In the genomic region with DNA sequence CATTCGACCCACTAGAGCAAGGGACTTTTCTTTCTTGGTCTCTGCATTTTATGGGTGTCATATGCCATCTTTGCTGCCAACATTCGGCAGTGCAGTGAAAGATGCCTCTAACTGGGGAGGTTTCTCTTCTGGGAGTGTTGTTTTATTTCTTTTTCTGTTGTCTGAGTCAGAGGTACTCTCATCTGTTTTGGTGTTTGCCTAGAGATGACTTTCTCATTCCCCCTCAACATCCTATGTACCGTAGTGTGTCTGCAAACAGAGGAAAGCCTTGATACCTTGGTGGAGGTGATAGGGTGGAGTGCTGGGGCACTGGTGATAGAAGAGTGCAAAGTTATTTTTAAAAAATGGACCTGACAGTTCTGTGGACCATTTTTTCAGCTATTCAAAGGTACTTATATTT, we compare ENCODE assay signal across 18 cellular contexts.
DNase-seq lines count a peak whose midpoint lies in the region; ATAC-seq and TF ChIP-seq lines count a peak whose summit lies in the region.
"Had no signal": no experiment of that assay in that cellular context is flagged by ENCODE, and none has a peak within 500 bp of the region (broad histone marks: within the 10 kb centered on the region; RNA-seq: fewer than 3 reads in every experiment).

No MANE protein-coding gene starts in this region.

- H3K27me3 ChIP-seq in Panc1 (ENCODE audit: control insufficient read depth, insufficient read depth, low read length), result no peaks in the 10 kb centered on the region
- H3K27me3 ChIP-seq in gastrocnemius medialis, result no peaks in the 10 kb centered on the region
- H3K27me3 ChIP-seq: SJCRH30 had no signal

- BruUV-seq in Panc1 (replicated peaks; lab: Mats Ljungman, UMichigan), result no TSS peak

- H3K4me3 ChIP-seq in Panc1 (ENCODE audit: low read depth in 2 of 2, low read length in 2 of 2), result no peak overlapping the region
- H3K4me3 ChIP-seq in gastrocnemius medialis, result no peak overlapping the region
- H3K4me3 ChIP-seq: SJCRH30 had no signal

- TF ChIP-seq POLR2A in gastrocnemius medialis (IDR thresholded peaks at IDR 0.05), result no peak

- intact Hi-C loops in Panc1 (cut with micrococcal nuclease; ENCODE audit: unreplicated experiment) (no loop called here), gastrocnemius medialis (cut with DNase I; ENCODE audit: low total_unique reads) (no loop called here)

- H3K9me3 ChIP-seq in Panc1 (ENCODE audit: control insufficient read depth, insufficient read depth, low read depth, low read length), result no peaks in the 10 kb centered on the region
- no peaks in the 10 kb centered on the region for H3K9me3 ChIP-seq in gastrocnemius medialis
- H3K9me3 ChIP-seq: SJCRH30 had no signal

- POLR2A ChIA-PET in Panc1 (lab: Charles Lee), result no interaction called here

- H3K4me1 ChIP-seq in Panc1 (ENCODE audit: control insufficient read depth, insufficient read depth, low read length), result no peaks in the 10 kb centered on the region
- H3K4me1 ChIP-seq in gastrocnemius medialis, result peaks cover 18 to 31% of the 10 kb centered on the region in 2 donors
- H3K4me1 ChIP-seq: SJCRH30 had no signal

- no peak for DNase-seq in stimulated activated naive CD8-positive, alpha-beta T cell treated with anti-CD3 and anti-CD28 coated beads, Interleukin-15, amount 100 ng/mL, for 72 hours
- DNase-seq in Panc1 (ENCODE audit: low read depth, low spot score), result no peak
- DNase-seq in effector memory CD8-positive, alpha-beta T cell, result no peak
- no peak for DNase-seq in stimulated activated effector memory CD8-positive, alpha-beta T cell treated with anti-CD3 and anti-CD28 coated beads, Interleukin-12 subunit alpha, Interleukin-12 subunit beta, amount 100 ng/mL, for 72 hours (ENCODE audit: low spot score in 2 of 2)
- no peak for DNase-seq in gastrocnemius medialis
- DNase-seq in stimulated activated CD4-positive, alpha-beta T cell treated with anti-CD3 and anti-CD28 coated beads, Interleukin-4, amount 100 ng/mL, for 1 hour, result no peak
- DNase-seq: C1 segment of cervical spinal cord, DND-41, H7, KG1, NCI-H1417 treated with DMSO at 0.1 percent for 48 hours, NCI-H187 treated with DMSO at 0.1 percent for 48 hours, NCI-H345, NCI-H524 treated with DMSO at 0.1 percent for 48 hours, SJCRH30 had no signal

- peaks cover 12% of the 10 kb centered on the region for H3K4me1 Mint-ChIP-seq in stimulated activated naive CD8-positive, alpha-beta T cell treated with anti-CD3 and anti-CD28 coated beads, Interleukin-15, Interleukin-2, amounts not matched to agents 100 ng/mL and 50 ng/mL, for 24 hours (ENCODE audit: low read depth)
- H3K4me1 Mint-ChIP-seq in stimulated activated naive CD8-positive, alpha-beta T cell treated with anti-CD3 and anti-CD28 coated beads, Interleukin-15, amount 100 ng/mL, for 72 hours, result peaks cover 14% of the 10 kb centered on the region
- H3K4me1 Mint-ChIP-seq in effector memory CD8-positive, alpha-beta T cell (ENCODE audit: low read depth in 2 of 2), result peaks cover 32 to 46% of the 10 kb centered on the region in 2 donors
- peaks cover 36% of the 10 kb centered on the region for H3K4me1 Mint-ChIP-seq in stimulated activated effector memory CD8-positive, alpha-beta T cell treated with anti-CD3 and anti-CD28 coated beads, Interleukin-12 subunit alpha, Interleukin-12 subunit beta, amount 100 ng/mL, for 72 hours

- H3K36me3 ChIP-seq in Panc1 (ENCODE audit: control insufficient read depth, insufficient read depth, low read length), result no peaks in the 10 kb centered on the region
- H3K36me3 ChIP-seq in gastrocnemius medialis, result no peaks in the 10 kb centered on the region
- H3K36me3 ChIP-seq: SJCRH30 had no signal

- H3K9me3 Mint-ChIP-seq in stimulated activated naive CD8-positive, alpha-beta T cell treated with anti-CD3 and anti-CD28 coated beads, Interleukin-15, Interleukin-2, amounts not matched to agents 100 ng/mL and 50 ng/mL, for 24 hours, result no peaks in the 10 kb centered on the region
- H3K9me3 Mint-ChIP-seq in stimulated activated naive CD8-positive, alpha-beta T cell treated with anti-CD3 and anti-CD28 coated beads, Interleukin-15, amount 100 ng/mL, for 72 hours, result peaks cover 5 to 8% of the 10 kb centered on the region in 2 donors
- no peaks in the 10 kb centered on the region for H3K9me3 Mint-ChIP-seq in effector memory CD8-positive, alpha-beta T cell
- H3K9me3 Mint-ChIP-seq in stimulated activated effector memory CD8-positive, alpha-beta T cell treated with anti-CD3 and anti-CD28 coated beads, Interleukin-12 subunit alpha, Interleukin-12 subunit beta, amount 100 ng/mL, for 72 hours, result no peaks in the 10 kb centered on the region

- no peak for TF ChIP-seq CTCF in Panc1 (IDR thresholded peaks at IDR 0.05)
- TF ChIP-seq CTCF in gastrocnemius medialis (IDR thresholded peaks at IDR 0.05 in 4 of 5, conservative IDR thresholded peaks at IDR 0.05 in 1 of 5), result no peak

- CTCF ChIA-PET in Panc1 (lab: Charles Lee), result no interaction called here

- no peaks in the 10 kb centered on the region for H3K27me3 Mint-ChIP-seq in stimulated activated naive CD8-positive, alpha-beta T cell treated with anti-CD3 and anti-CD28 coated beads, Interleukin-15, Interleukin-2, amounts not matched to agents 100 ng/mL and 50 ng/mL, for 24 hours
- H3K27me3 Mint-ChIP-seq in stimulated activated naive CD8-positive, alpha-beta T cell treated with anti-CD3 and anti-CD28 coated beads, Interleukin-15, amount 100 ng/mL, for 72 hours, result no peaks in the 10 kb centered on the region
- no peaks in the 10 kb centered on the region for H3K27me3 Mint-ChIP-seq in effector memory CD8-positive, alpha-beta T cell

- peaks cover 3% of the 10 kb centered on the region for H3K36me3 Mint-ChIP-seq in stimulated activated naive CD8-positive, alpha-beta T cell treated with anti-CD3 and anti-CD28 coated beads, Interleukin-15, Interleukin-2, amounts not matched to agents 100 ng/mL and 50 ng/mL, for 24 hours (ENCODE audit: low read depth)
- H3K36me3 Mint-ChIP-seq in effector memory CD8-positive, alpha-beta T cell (ENCODE audit: insufficient read depth), result peaks cover 10% of the 10 kb centered on the region
- H3K36me3 Mint-ChIP-seq in stimulated activated effector memory CD8-positive, alpha-beta T cell treated with anti-CD3 and anti-CD28 coated beads, Interleukin-12 subunit alpha, Interleukin-12 subunit beta, amount 100 ng/mL, for 72 hours, result no peaks in the 10 kb centered on the region

- H3K4me3 Mint-ChIP-seq in stimulated activated naive CD8-positive, alpha-beta T cell treated with anti-CD3 and anti-CD28 coated beads, Interleukin-15, Interleukin-2, amounts not matched to agents 100 ng/mL and 50 ng/mL, for 24 hours, result no peak overlapping the region
- H3K4me3 Mint-ChIP-seq in stimulated activated naive CD8-positive, alpha-beta T cell treated with anti-CD3 and anti-CD28 coated beads, Interleukin-15, amount 100 ng/mL, for 72 hours, result no peak overlapping the region
- H3K4me3 Mint-ChIP-seq in effector memory CD8-positive, alpha-beta T cell, result peak overlapping the region in 1 of 2 donors; percentile 30
- H3K4me3 Mint-ChIP-seq in stimulated activated effector memory CD8-positive, alpha-beta T cell treated with anti-CD3 and anti-CD28 coated beads, Interleukin-12 subunit alpha, Interleukin-12 subunit beta, amount 100 ng/mL, for 72 hours, result no peak overlapping the region

- peak overlapping the region; percentile 56 for H3K27ac Mint-ChIP-seq in stimulated activated naive CD8-positive, alpha-beta T cell treated with anti-CD3 and anti-CD28 coated beads, Interleukin-15, Interleukin-2, amounts not matched to agents 100 ng/mL and 50 ng/mL, for 24 hours
- H3K27ac Mint-ChIP-seq in stimulated activated naive CD8-positive, alpha-beta T cell treated with anti-CD3 and anti-CD28 coated beads, Interleukin-15, amount 100 ng/mL, for 72 hours, result peak overlapping the region in 1 of 2 donors; percentile 68
- peak overlapping the region; percentile 82 to 87 for H3K27ac Mint-ChIP-seq in effector memory CD8-positive, alpha-beta T cell
- H3K27ac Mint-ChIP-seq in stimulated activated effector memory CD8-positive, alpha-beta T cell treated with anti-CD3 and anti-CD28 coated beads, Interleukin-12 subunit alpha, Interleukin-12 subunit beta, amount 100 ng/mL, for 72 hours, result peak overlapping the region; percentile 76

- in situ Hi-C loops in Panc1 (cut with HindIII; ENCODE audit: low pct_unique_long_range_greater_than_20kb, low sequenced_read_pairs), result no loop called here
- in situ Hi-C loops in gastrocnemius medialis (cut with MboI; ENCODE audit: low sequenced_read_pairs in 4 of 4), result no loop called here

- no peak for ATAC-seq in stimulated activated naive CD8-positive, alpha-beta T cell treated with anti-CD3 and anti-CD28 coated beads, Interleukin-15, amount 100 ng/mL, for 72 hours
- ATAC-seq in Panc1, result peak; percentile 65
- no peak for ATAC-seq in effector memory CD8-positive, alpha-beta T cell (replicated peaks)
- ATAC-seq in stimulated activated effector memory CD8-positive, alpha-beta T cell treated with anti-CD3 and anti-CD28 coated beads, Interleukin-12 subunit alpha, Interleukin-12 subunit beta, amount 100 ng/mL, for 72 hours, result peak; percentile 85
- ATAC-seq in gastrocnemius medialis, result no peak
- no peak for ATAC-seq in GM19023 (IDR thresholded peaks at IDR 0.05; ENCODE audit: unreplicated experiment)

- H3K27ac ChIP-seq in Panc1 (ENCODE audit: low read length), result no peak overlapping the region
- H3K27ac ChIP-seq in gastrocnemius medialis, result no peak overlapping the region
- H3K27ac ChIP-seq: RWPE1, SJCRH30 had no signal

Comparison
In these comparisons a context has a peak if more than half of its experiments do, and no peak if none do; other contexts are left out.
1. ATAC-seq: peak in Panc1 (single experiment) and stimulated activated effector memory CD8-positive, alpha-beta T cell treated with anti-CD3 and anti-CD28 coated beads, Interleukin-12 subunit alpha, Interleukin-12 subunit beta, amount 100 ng/mL, for 72 hours (single experiment); none in stimulated activated naive CD8-positive, alpha-beta T cell treated with anti-CD3 and anti-CD28 coated beads, Interleukin-15, amount 100 ng/mL, for 72 hours (single experiment), effector memory CD8-positive, alpha-beta T cell (single experiment), gastrocnemius medialis (0 of 2) and GM19023 (single experiment).